13 cellular contexts compared by ENCODE assay signal in the genomic region with DNA sequence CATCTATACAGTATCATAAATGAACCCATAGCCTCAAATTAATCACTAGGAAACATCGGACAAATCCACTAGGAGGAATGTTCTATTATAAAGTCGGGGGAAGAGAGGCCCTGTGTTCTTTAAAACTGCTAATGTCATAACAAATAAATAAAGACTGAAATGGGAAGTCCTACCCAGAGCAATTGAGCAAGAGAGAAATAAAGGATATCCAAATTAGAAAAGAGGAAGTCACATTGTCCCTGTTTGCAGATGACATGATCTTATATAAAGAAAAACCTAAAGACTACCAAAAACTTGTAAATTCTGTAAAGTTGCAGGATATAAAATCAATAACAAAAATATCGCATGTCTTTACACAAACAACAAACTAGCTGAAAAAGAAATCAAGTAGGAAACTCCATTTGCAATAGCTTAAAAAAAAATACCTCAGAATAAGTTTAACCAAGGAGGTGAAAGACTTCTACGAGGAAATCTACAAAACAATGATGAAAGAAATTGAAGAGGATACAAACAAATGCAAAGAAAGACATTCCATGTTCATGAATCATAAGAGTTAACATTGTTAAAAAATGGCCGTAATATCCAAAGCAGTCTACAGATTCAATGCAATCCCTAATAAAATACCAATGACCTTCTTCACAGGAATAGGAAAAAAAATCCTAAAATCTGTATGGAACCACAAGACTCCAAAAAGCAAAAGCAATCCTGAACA. TPM values are rescaled to one million over a fixed set of nuclear protein-coding genes. Genes with fewer than 3 reads are reported as not detected.
DNase-seq lines count a peak whose midpoint lies in the region; ATAC-seq and TF ChIP-seq lines count a peak whose summit lies in the region.
"Had no signal": no experiment of that assay in that cellular context is flagged by ENCODE, and none has a peak within 500 bp of the region (broad histone marks: within the 10 kb centered on the region; RNA-seq: fewer than 3 reads in every experiment).

No MANE protein-coding gene starts in this region.

- DNase-seq in HS-5 (ENCODE audit: low read depth) (peak; percentile 43), SKM-1 treated with dmso at 0.1 percent for 144 hours (lab: John Stamatoyannopoulos, UW; ENCODE audit: unreplicated experiment) (peak; percentile 90), stomach (no peak), dorsolateral prefrontal cortex (no peak)
- DNase-seq: activated CD4-positive, CD25-positive, alpha-beta regulatory T cell; body of pancreas; NCI-H1417 treated with DMSO at 0.1 percent for 48 hours had no signal

- H3K9me3 ChIP-seq in iPS-18a (ENCODE audit: control insufficient read depth, low read depth, low read length) (no peaks in the 10 kb centered on the region), stomach (no peaks in the 10 kb centered on the region)
- H3K9me3 ChIP-seq: body of pancreas had no signal

- H2AFZ ChIP-seq in ACC112 (ENCODE audit: low read length, unreplicated experiment) = no peak overlapping the region

- peak overlapping the region; percentile 33 for H3K27ac ChIP-seq in ACC112 (ENCODE audit: low read depth, low read length)
- peak overlapping the region; percentile 16 for H3K27ac ChIP-seq in iPS-18a (ENCODE audit: low read length)
- peak overlapping the region in 1 of 5 donors; percentile 21 for H3K27ac ChIP-seq in stomach
- peak overlapping the region in 28 of 59 donors; percentile 1 to 53 (median 26) for H3K27ac ChIP-seq in dorsolateral prefrontal cortex
- H3K27ac ChIP-seq: body of pancreas had no signal

- TF ChIP-seq EP300 in stomach (IDR thresholded peaks at IDR 0.05) = no peak

- H3K36me3 ChIP-seq in ACC112 (ENCODE audit: insufficient read depth, low read length) (peaks cover 31% of the 10 kb centered on the region), iPS-18a (ENCODE audit: control insufficient read depth, low read depth, low read length) (peaks cover 8% of the 10 kb centered on the region), stomach (peaks cover 0 to 8% (median 0%) of the 10 kb centered on the region in 4 donors)

- ATAC-seq in HG03045 (IDR thresholded peaks at IDR 0.05; ENCODE audit: unreplicated experiment) (no peak), GM18520 (IDR thresholded peaks at IDR 0.05; ENCODE audit: unreplicated experiment) (no peak)
- ATAC-seq: body of pancreas, Panc1 had no signal

- TF ChIP-seq POLR2A in stomach (IDR thresholded peaks at IDR 0.05) = no peak

- WGBS in stomach, 5 donors = 75 to 86% (median 81%) methylated on average over 5 of the region's 5 CpGs

- H3K27me3 ChIP-seq in ACC112 (ENCODE audit: insufficient read depth, low read length) (no peaks in the 10 kb centered on the region), iPS-18a (ENCODE audit: control insufficient read depth, insufficient read depth, low read length) (no peaks in the 10 kb centered on the region), stomach (no peaks in the 10 kb centered on the region), dorsolateral prefrontal cortex (no peaks in the 10 kb centered on the region)
- H3K27me3 ChIP-seq: body of pancreas had no signal

- TF ChIP-seq CTCF in stomach (IDR thresholded peaks at IDR 0.05) (no peak), dorsolateral prefrontal cortex (IDR thresholded peaks at IDR 0.05 in 54 of 56, conservative IDR thresholded peaks at IDR 0.05 in 2 of 56; ENCODE audit: low read depth in 1 of 56, partially characterized antibody in 56 of 56) (no peak)

- H3K4me3 ChIP-seq in ACC112 (ENCODE audit: low read depth, low read length) (0 out of 2 replicates have a peak overlapping the region, but pooled peaks have one; percentile 5), iPS-18a (ENCODE audit: low read length) (peak overlapping the region; percentile 7), stomach (no peak overlapping the region), dorsolateral prefrontal cortex (peak overlapping the region in 2 of 59 donors; percentile 13 to 21)
- H3K4me3 ChIP-seq: body of pancreas, lung had no signal

- peaks cover 96% of the 10 kb centered on the region for H3K79me2 ChIP-seq in ACC112 (ENCODE audit: control insufficient read depth, insufficient read depth, low read length, unreplicated experiment)

- intact Hi-C loops in stomach (cut with DNase I; ENCODE audit: low total_unique reads) = no loop called here
- intact Hi-C loops in dorsolateral prefrontal cortex (cut with DNase I) = loop anchor here (5.0 to 10.0 kb wide), 5 partner anchors 115 to 295 kb away; a partner anchor contains a TSS

- peaks cover 65% of the 10 kb centered on the region for H3K4me1 ChIP-seq in ACC112 (ENCODE audit: control insufficient read depth, insufficient read depth, low read length, unreplicated experiment)
- peaks cover 37% of the 10 kb centered on the region for H3K4me1 ChIP-seq in iPS-18a (ENCODE audit: control insufficient read depth, low read depth, low read length)
- peaks cover 1 to 90% (median 40%) of the 10 kb centered on the region in 4 donors for H3K4me1 ChIP-seq in stomach

- no peak overlapping the region for H3K9ac ChIP-seq in iPS-18a (ENCODE audit: low read length)

RNA-seq across cellular contexts. Expression of a gene that starts 30.5 kb away (rescaled TPM):
- total RNA-seq in stomach (100 to 1,000 TPM; 114 to 463 (median 173) TPM), dorsolateral prefrontal cortex (100 to 1,000 TPM; 342 to 975 (median 727) TPM)
- 100 to 1,000 TPM in 1 of 3 donors, 10 to 100 TPM in 2; 40.8 to 116 (median 48.7) TPM for polyA plus RNA-seq in stomach

Comparison
In these comparisons a context has a peak if more than half of its experiments do, and no peak if none do; other contexts are left out.
1. H3K4me3 ChIP-seq: peak in ACC112 (single experiment) and iPS-18a (single experiment); none in stomach (0 of 4).
2. DNase-seq: peak in HS-5 (single experiment) and SKM-1 treated with dmso at 0.1 percent for 144 hours (single experiment); none in stomach (single experiment) and dorsolateral prefrontal cortex (0 of 10).